ENCODE assay signal across 18 cellular contexts in genomic region chr20:64149809-64150560, GRCh38. TPM values are rescaled to one million over a fixed set of nuclear protein-coding genes. Genes with fewer than 3 reads are reported as not detected.
A peak's percentile ranks its signal among the peaks of the same experiment; 100 is the strongest.
DNase-seq lines count a peak whose midpoint lies in the region; ATAC-seq, FAIRE-seq and TF ChIP-seq lines count a peak whose summit lies in the region.
"Had no signal": no experiment of that assay in that cellular context is flagged by ENCODE, and none has a peak within 500 bp of the region (broad histone marks: within the 10 kb centered on the region; RNA-seq: fewer than 3 reads in every experiment).

No MANE protein-coding gene starts in this region.

- no peak overlapping the region for H3K9ac ChIP-seq in K562 (ENCODE audit: insufficient read depth in 1 of 2, low read depth in 2 of 2, low read length in 2 of 2)
- H3K9ac ChIP-seq: KMS-11 had no signal

- TF ChIP-seq POLR2A in K562 (conservative IDR thresholded peaks at IDR 0.05) = no peak

- H3K4me1 ChIP-seq in heart right ventricle (no peaks in the 10 kb centered on the region), K562 (replicated peaks in 1 of 2; ENCODE audit: control insufficient read depth in 2 of 2, insufficient read depth in 2 of 2, low read length in 2 of 2) (peaks cover 0 to 9% of the 10 kb centered on the region in 2 experiments; a peak in 1 of 5 replicates), lower lobe of right lung (no peaks in the 10 kb centered on the region), upper lobe of right lung (no peaks in the 10 kb centered on the region)

- TF ChIP-seq RAD21 in K562 (CRISPR knock-in tag; conservative IDR thresholded peaks at IDR 0.05 in 1 of 2, IDR thresholded peaks at IDR 0.05 in 1 of 2) = no peak

- no peak for ATAC-seq in left ventricle myocardium superior
- no peak for ATAC-seq in heart right ventricle
- no peak for ATAC-seq in K562
- no peak for ATAC-seq in lower lobe of right lung
- ATAC-seq in upper lobe of right lung = no peak
- no peak for ATAC-seq in GM18873 (IDR thresholded peaks at IDR 0.05; ENCODE audit: low FRiP score, unreplicated experiment)
- ATAC-seq in GM21526 (IDR thresholded peaks at IDR 0.05; ENCODE audit: low FRiP score, unreplicated experiment) = no peak
- ATAC-seq in activated CD4-positive, CD25-positive, alpha-beta regulatory T cell treated with anti-CD3 and anti-CD28 coated beads, Interleukin-2, amount 50 U/mL, for 24 hours = no peak
- ATAC-seq: GM23338 had no signal

- H4K20me1 ChIP-seq in K562 (replicated peaks; ENCODE audit: control insufficient read depth, insufficient read depth, low read length) = no peaks in the 10 kb centered on the region

- H3K27ac ChIP-seq in heart right ventricle = no peak overlapping the region
- H3K27ac ChIP-seq in K562 (ENCODE audit: extremely low read depth, low read depth, low read length) = no peak overlapping the region
- H3K27ac ChIP-seq in lower lobe of right lung = no peak overlapping the region
- no peak overlapping the region for H3K27ac ChIP-seq in upper lobe of right lung
- H3K27ac ChIP-seq: KMS-11 had no signal

- FAIRE-seq in K562 (lab: Jason Lieb, UNC) = no peak
- FAIRE-seq: G401.6 had no signal

- DNase-seq in left ventricle myocardium superior = peak; percentile 6
- no peak for DNase-seq in heart right ventricle
- no peak for DNase-seq in K562 (ENCODE audit: extremely low read depth in 1 of 4, low spot score in 3 of 4)
- DNase-seq in lower lobe of right lung = peak; percentile 27
- peak; percentile 17 for DNase-seq in upper lobe of right lung
- DNase-seq: C1 segment of cervical spinal cord, DND-41, NCI-H1092, NCI-H2081 treated with DMSO at 0.1 percent for 48 hours, NCI-H510A treated with DMSO at 0.1 percent for 48 hours had no signal

- no peak overlapping the region for H2AFZ ChIP-seq in K562 (ENCODE audit: low read depth, low read length)
- H2AFZ ChIP-seq: GM23338 had no signal

- TF ChIP-seq CTCF in heart right ventricle (IDR thresholded peaks at IDR 0.05) (no peak), K562 (IDR thresholded peaks at IDR 0.05 in 2 of 3, conservative IDR thresholded peaks at IDR 0.05 in 1 of 3; ENCODE audit: insufficient read depth in 2 of 3, low read depth in 1 of 3, low read length in 3 of 3) (no peak), lower lobe of right lung (IDR thresholded peaks at IDR 0.05) (no peak), upper lobe of right lung (IDR thresholded peaks at IDR 0.05) (no peak)

- TF ChIP-seq EP300 in K562 (IDR thresholded peaks at IDR 0.05; ENCODE audit: low read length) = no peak

- intact Hi-C loops in left ventricle myocardium superior (cut with micrococcal nuclease) = no loop called here
- intact Hi-C loops in heart right ventricle (cut with DNase I) = no loop called here
- intact Hi-C loops in K562 (cut with micrococcal nuclease) = no loop called here
- intact Hi-C loops in lower lobe of right lung (cut with DNase I) = no loop called here
- intact Hi-C loops in upper lobe of right lung (cut with DNase I) = no loop called here

- POLR2A ChIA-PET in K562 (lab: Yijun Ruan, JAX) = interaction anchor here (1.0 kb wide), 1 partner anchor 22 kb away, joined by 4 read pairs; no protein-coding TSS in a partner anchor

- CTCF ChIA-PET in K562 (lab: Yijun Ruan, JAX; ENCODE audit: low intra/inter-chr PET ratio) = no interaction called here

- peaks cover 0 to 9% (median 0%) of the 10 kb centered on the region in 11 donors for H3K9me3 ChIP-seq in heart right ventricle
- H3K9me3 ChIP-seq in K562 (replicated peaks; ENCODE audit: control insufficient read depth, insufficient read depth, low read depth, low read length) = peaks cover 8% of the 10 kb centered on the region
- H3K9me3 ChIP-seq in lower lobe of right lung = no peaks in the 10 kb centered on the region
- H3K9me3 ChIP-seq in upper lobe of right lung = peaks cover 6% of the 10 kb centered on the region

- H3K9me1 ChIP-seq in K562 (ENCODE audit: control insufficient read depth, insufficient read depth, low read length) = peaks cover 2% of the 10 kb centered on the region

- BruUV-seq in K562 (replicated peaks; lab: Mats Ljungman, UMichigan) = no TSS peak

- H3K27me3 ChIP-seq in heart right ventricle (peaks cover 0 to 42% (median 11%) of the 10 kb centered on the region in 7 donors), K562 (ENCODE audit: control insufficient read depth in 2 of 2, insufficient read depth in 2 of 2, low read length in 2 of 2) (peaks cover 0 to 39% of the 10 kb centered on the region in 2 experiments; a peak in 3 of 5 replicates), lower lobe of right lung (ENCODE audit: low read depth) (peaks cover 8% of the 10 kb centered on the region), upper lobe of right lung (peaks cover 11% of the 10 kb centered on the region)

- H3K4me3 ChIP-seq in heart right ventricle = no peak overlapping the region
- no peak overlapping the region for H3K4me3 ChIP-seq in K562
- no peak overlapping the region for H3K4me3 ChIP-seq in lower lobe of right lung
- H3K4me3 ChIP-seq in upper lobe of right lung = no peak overlapping the region
- H3K4me3 ChIP-seq: GM23338 had no signal

- H3K36me3 ChIP-seq in heart right ventricle (no peaks in the 10 kb centered on the region), K562 (ENCODE audit: control insufficient read depth, insufficient read depth, low read length) (no peaks in the 10 kb centered on the region), lower lobe of right lung (no peaks in the 10 kb centered on the region), upper lobe of right lung (no peaks in the 10 kb centered on the region)

- no peaks in the 10 kb centered on the region for H3K79me2 ChIP-seq in K562 (ENCODE audit: control insufficient read depth, insufficient read depth, low read length)

- WGBS in heart right ventricle, 2 donors = 88 to 93% methylated on average over 26 of the region's 26 CpGs
- WGBS in K562 (ENCODE audit: insufficient coverage, low coverage, missing lambda C conversion rate) = 17% methylated on average over 26 of the region's 26 CpGs

- in situ Hi-C loops in K562 (cut with MboI) = no loop called here

- no peak overlapping the region for H3K4me2 ChIP-seq in K562 (ENCODE audit: insufficient read depth, low read length)
- H3K4me2 ChIP-seq: GM23338, KMS-11 had no signal

TF ChIP-seq in K562, 482 proteins besides CTCF, POLR2A, EP300 and RAD21 (continues in another document):
- TF ChIP-seq PKNOX1 (IDR thresholded peaks at IDR 0.05) = no peak

RNA-seq across cellular contexts. Expression of gene MYT1, which starts 14.3 kb away (rescaled TPM):
- total RNA-seq in left ventricle myocardium superior = 0.20 TPM
- under 1 TPM in 9 of 10 donors, not detected in 1; 0.05 to 0.35 (median 0.11) TPM for total RNA-seq in heart right ventricle
- polyA plus RNA-seq in heart right ventricle = under 1 TPM; 0.01 to 0.15 TPM
- total RNA-seq in K562 (2011; cell fraction: chromatin; rRNA removed; ENCODE audit: low replicate concordance) = 0.14 TPM in 1 of 2 replicates, not detected in the other
- 0.26 TPM in 1 of 2 replicates, not detected in the other for total RNA-seq in K562 (2011; cell fraction: nucleolus; rRNA removed)
- total RNA-seq in K562 (2011; cell fraction: nucleoplasm; rRNA removed) = not detected in 2 replicates
- 0.12 TPM in 1 of 2 replicates, not detected in the other for total RNA-seq in K562 (2014; rRNA removed)
- total RNA-seq in K562 (2014; rRNA removed; fragmentation: Illumina TruSeq; extraction: Trizol) = 0.04 TPM in 1 of 2 replicates, not detected in the other
- not detected in 2 replicates for total RNA-seq in K562 (2015; rRNA removed; fragmentation: Illumina TruSeq; extraction: Trizol)
- total RNA-seq in K562 (2021) = 0.02 TPM in 1 of 2 replicates, not detected in the other
- polyA plus RNA-seq in K562 (2011; rRNA removed) = 0.10 and 0.12 TPM in 2 replicates
- 0.03 and 0.13 TPM in 2 replicates for polyA plus RNA-seq in K562 (2011; cell fraction: cytosol; rRNA removed)
- 0.04 and 0.17 TPM in 2 replicates for polyA plus RNA-seq in K562 (2011; cell fraction: nucleus; rRNA removed)
- polyA plus RNA-seq in K562 (2012) = 0.04 and 0.07 TPM in 2 replicates
- 0.12 TPM in 1 of 2 replicates, not detected in the other for polyA plus RNA-seq in K562 (2014; fragmentation: Illumina TruSeq; extraction: Trizol)
- polyA plus RNA-seq in K562 (2014; fragmentation: Nextera tagmentation; extraction: Ambion mirVana) = under 1 TPM in 1 of 2 experiments, not detected in 1; 0.06 TPM
- 0.05 TPM in 1 of 2 replicates, not detected in the other for polyA plus RNA-seq in K562 (2014; rRNA removed)
- polyA minus RNA-seq in K562 (2011; rRNA and poly(A)+ RNA removed) = 0.07 and 0.09 TPM in 2 replicates
- polyA minus RNA-seq in K562 (2011; cell fraction: cytosol; rRNA and poly(A)+ RNA removed) = not detected in 2 replicates
- 0.11 TPM in 1 of 2 replicates, not detected in the other for polyA minus RNA-seq in K562 (2011; cell fraction: nucleus; rRNA and poly(A)+ RNA removed)
- total RNA-seq in lower lobe of right lung = not detected
- 0.12 TPM for total RNA-seq in upper lobe of right lung
- total RNA-seq: A673, M059J had no signal

RNA-seq across cellular contexts. Expression of gene NPBWR2, which starts 42.6 kb away (rescaled TPM):
- not detected for total RNA-seq in left ventricle myocardium superior
- not detected for total RNA-seq in heart right ventricle
- not detected for polyA plus RNA-seq in heart right ventricle
- total RNA-seq in K562 (2011; cell fraction: chromatin; rRNA removed; ENCODE audit: low replicate concordance) = not detected in 2 replicates
- not detected in 2 replicates for total RNA-seq in K562 (2011; cell fraction: nucleolus; rRNA removed)
- total RNA-seq in K562 (2011; cell fraction: nucleoplasm; rRNA removed) = not detected in 2 replicates
- total RNA-seq in K562 (2014; rRNA removed) = not detected in 2 replicates
- total RNA-seq in K562 (2014; rRNA removed; fragmentation: Illumina TruSeq; extraction: Trizol) = not detected in 2 replicates
- not detected in 2 replicates for total RNA-seq in K562 (2015; rRNA removed; fragmentation: Illumina TruSeq; extraction: Trizol)
- total RNA-seq in K562 (2021) = not detected in 2 replicates
- polyA plus RNA-seq in K562 (2011; rRNA removed) = not detected in 2 replicates
- not detected in 2 replicates for polyA plus RNA-seq in K562 (2011; cell fraction: cytosol; rRNA removed)
- polyA plus RNA-seq in K562 (2011; cell fraction: nucleus; rRNA removed) = not detected in 2 replicates
- not detected in 2 replicates for polyA plus RNA-seq in K562 (2012)
- polyA plus RNA-seq in K562 (2014; fragmentation: Illumina TruSeq; extraction: Trizol) = not detected in 2 replicates
- polyA plus RNA-seq in K562 (2014; fragmentation: Nextera tagmentation; extraction: Ambion mirVana) = not detected
- not detected in 2 replicates for polyA plus RNA-seq in K562 (2014; rRNA removed)
- polyA minus RNA-seq in K562 (2011; rRNA and poly(A)+ RNA removed) = not detected in 2 replicates
- not detected in 2 replicates for polyA minus RNA-seq in K562 (2011; cell fraction: cytosol; rRNA and poly(A)+ RNA removed)
- polyA minus RNA-seq in K562 (2011; cell fraction: nucleus; rRNA and poly(A)+ RNA removed) = not detected in 2 replicates
- not detected for total RNA-seq in lower lobe of right lung
- total RNA-seq in upper lobe of right lung = not detected
- total RNA-seq: A673, GM23338, M059J had no signal
- polyA plus RNA-seq: GM23338 had no signal

Comparison
In these comparisons a context has a peak if more than half of its experiments do, and no peak if none do; other contexts are left out.
1. DNase-seq: peak in left ventricle myocardium superior (single experiment), lower lobe of right lung (single experiment) and upper lobe of right lung (single experiment); none in heart right ventricle (0 of 2) and K562 (0 of 4).